11 cellular contexts compared by ENCODE assay signal in the genomic region with DNA sequence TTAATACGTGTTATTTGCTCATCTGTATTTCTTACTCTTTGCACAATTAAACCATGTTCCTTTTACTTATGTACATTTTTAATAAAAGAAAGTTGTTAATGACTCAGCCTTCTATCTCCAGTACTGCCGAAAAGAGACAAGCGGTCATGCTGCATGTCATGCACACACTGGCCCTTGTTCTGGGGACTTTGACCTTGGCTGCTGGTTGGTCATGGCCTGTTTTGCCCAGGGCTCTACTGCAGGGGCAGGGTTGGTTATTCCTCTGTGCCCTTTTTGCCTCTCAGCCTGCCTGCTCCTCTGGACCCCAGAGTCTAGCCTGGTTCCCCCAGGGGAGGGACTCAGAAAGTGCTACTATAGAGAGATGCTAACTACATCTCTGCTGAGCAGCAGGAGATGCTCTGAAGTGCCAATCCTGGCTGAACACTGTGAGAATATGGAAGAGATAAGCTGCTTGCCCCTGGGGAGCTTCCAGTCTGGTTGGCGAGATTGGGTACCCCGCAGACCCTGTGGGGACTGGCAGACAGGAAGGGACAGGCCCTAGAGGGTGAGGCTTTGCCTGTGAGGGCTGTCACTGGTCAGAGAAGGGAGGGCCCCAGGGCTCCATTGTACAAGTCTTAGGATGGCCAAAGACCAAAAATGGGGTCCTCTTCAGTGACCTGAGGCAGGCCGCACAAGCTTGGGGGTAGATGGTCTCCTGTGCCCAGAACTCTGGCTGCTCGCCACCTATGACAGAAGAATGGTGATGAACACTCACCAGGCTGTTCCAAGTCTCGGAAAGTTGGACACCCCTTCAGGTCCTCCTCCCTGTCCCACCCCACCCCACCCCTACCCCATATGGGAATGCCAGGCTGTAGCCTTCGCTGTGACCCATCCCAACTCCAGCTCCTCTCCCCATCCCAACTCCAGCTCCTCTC. TPM values are rescaled to one million over a fixed set of nuclear protein-coding genes. Genes with fewer than 3 reads are reported as not detected.
A peak's percentile ranks its signal among the peaks of the same experiment; 100 is the strongest.
DNase-seq lines count a peak whose midpoint lies in the region; ATAC-seq lines count a peak whose summit lies in the region.
"Had no signal": no experiment of that assay in that cellular context is flagged by ENCODE, and none has a peak within 500 bp of the region (broad histone marks: within the 10 kb centered on the region; RNA-seq: fewer than 3 reads in every experiment).

No MANE protein-coding gene starts in this region.

- H3K4me3 ChIP-seq in GM23248: no peak overlapping the region

- H3K27me3 ChIP-seq in GM23248 (replicated peaks; ENCODE audit: insufficient read depth): no peaks in the 10 kb centered on the region

- in situ Hi-C loops in GM23248 (cut with MboI): no loop called here

- ATAC-seq in activated naive CD4-positive, alpha-beta T cell treated with anti-CD3 and anti-CD28 coated beads, Interleukin-2, amount 50 U/mL, for 72 hours: no peak
- peak; percentile 62 for ATAC-seq in left colon
- ATAC-seq in stimulated activated effector memory CD8-positive, alpha-beta T cell treated with anti-CD3 and anti-CD28 coated beads, Interleukin-12 subunit alpha, Interleukin-12 subunit beta, amount 100 ng/mL, for 72 hours: no peak

- H3K9me3 ChIP-seq in GM23248 (ENCODE audit: low read depth): no peaks in the 10 kb centered on the region

- intact Hi-C loops in left colon (cut with DNase I, micrococcal nuclease): no loop called here

- H3F3A ChIP-seq in GM23248 (ENCODE audit: insufficient read depth): 0 out of 2 replicates have a peak, but pooled peaks cover 5% of the 10 kb centered on the region

- no peaks in the 10 kb centered on the region for H4K20me1 ChIP-seq in GM23248 (ENCODE audit: insufficient read depth)

- H3K9ac ChIP-seq in GM23248: no peak overlapping the region

- H3K27ac Mint-ChIP-seq in activated naive CD4-positive, alpha-beta T cell treated with anti-CD3 and anti-CD28 coated beads, Interleukin-2, amount 50 U/mL, for 72 hours: peak overlapping the region; percentile 29 to 88
- peak overlapping the region; percentile 92 for H3K27ac Mint-ChIP-seq in stimulated activated effector memory CD8-positive, alpha-beta T cell treated with anti-CD3 and anti-CD28 coated beads, Interleukin-12 subunit alpha, Interleukin-12 subunit beta, amount 100 ng/mL, for 72 hours

- peaks cover 94% of the 10 kb centered on the region for H3K4me1 Mint-ChIP-seq in stimulated activated effector memory CD8-positive, alpha-beta T cell treated with anti-CD3 and anti-CD28 coated beads, Interleukin-12 subunit alpha, Interleukin-12 subunit beta, amount 100 ng/mL, for 72 hours

- H3K36me3 ChIP-seq in GM23248 (ENCODE audit: low read depth): no peaks in the 10 kb centered on the region

- H3K36me3 Mint-ChIP-seq in activated naive CD4-positive, alpha-beta T cell treated with anti-CD3 and anti-CD28 coated beads, Interleukin-2, amount 50 U/mL, for 72 hours: no peaks in the 10 kb centered on the region
- H3K36me3 Mint-ChIP-seq in stimulated activated effector memory CD8-positive, alpha-beta T cell treated with anti-CD3 and anti-CD28 coated beads, Interleukin-12 subunit alpha, Interleukin-12 subunit beta, amount 100 ng/mL, for 72 hours: peaks cover 85% of the 10 kb centered on the region

- H2AFZ ChIP-seq in GM23248: no peak overlapping the region

- no peaks in the 10 kb centered on the region for H3K9me2 ChIP-seq in GM23248 (ENCODE audit: insufficient read depth)

- WGBS in GM23248 (ENCODE audit: low coverage in 1 of 2, low lambda C conversion rate in 2 of 2, missing lambda C conversion rate in 2 of 2), 2 experiments: 90 to 91% methylated on average over 6 to 9 of the region's 9 CpGs

- H3K27ac ChIP-seq in GM23248: no peak overlapping the region

- H3K4me1 ChIP-seq in GM23248 (ENCODE audit: insufficient read depth): no peaks in the 10 kb centered on the region

- no peaks in the 10 kb centered on the region for H3K79me2 ChIP-seq in GM23248 (ENCODE audit: insufficient read depth)

- DNase-seq in activated CD4-positive, alpha-beta T cell treated with anti-CD3 and anti-CD28 coated beads for 1 hour: peak; percentile 35
- DNase-seq in activated CD4-positive, alpha-beta T cell treated with anti-CD3 and anti-CD28 coated beads, Interleukin-2, amount 50 U/mL, for 1 hour: no peak
- DNase-seq in activated naive CD4-positive, alpha-beta T cell treated with anti-CD3 and anti-CD28 coated beads, Interleukin-2, amount 50 U/mL, for 72 hours (ENCODE audit: low spot score in 2 of 2): no peak
- DNase-seq in left colon (peak in 1 of 2 donors; percentile 78), NCI-H526 (lab: John Stamatoyannopoulos, UW) (no peak), GM23248 (no peak)
- no peak for DNase-seq in stimulated activated effector memory CD8-positive, alpha-beta T cell treated with anti-CD3 and anti-CD28 coated beads, Interleukin-12 subunit alpha, Interleukin-12 subunit beta, amount 100 ng/mL, for 72 hours (ENCODE audit: low spot score in 2 of 2)
- DNase-seq in stimulated activated CD4-positive, alpha-beta T cell treated with anti-CD3 and anti-CD28 coated beads, Interleukin-2, amount 100 ng/mL, for 48 hours: no peak
- DNase-seq: NCI-H1694 treated with DMSO at 0.1 percent for 48 hours, occipital lobe, T-helper 9 cell had no signal

- H3K9me3 Mint-ChIP-seq in activated naive CD4-positive, alpha-beta T cell treated with anti-CD3 and anti-CD28 coated beads, Interleukin-2, amount 50 U/mL, for 72 hours: no peaks in the 10 kb centered on the region
- H3K9me3 Mint-ChIP-seq in stimulated activated effector memory CD8-positive, alpha-beta T cell treated with anti-CD3 and anti-CD28 coated beads, Interleukin-12 subunit alpha, Interleukin-12 subunit beta, amount 100 ng/mL, for 72 hours: no peaks in the 10 kb centered on the region

- H3K4me2 ChIP-seq in GM23248 (ENCODE audit: unreplicated experiment): no peak overlapping the region

- H3K4me3 Mint-ChIP-seq in stimulated activated effector memory CD8-positive, alpha-beta T cell treated with anti-CD3 and anti-CD28 coated beads, Interleukin-12 subunit alpha, Interleukin-12 subunit beta, amount 100 ng/mL, for 72 hours: no peak overlapping the region

RNA-seq across cellular contexts. Expression of a gene that starts 14.4 kb away (rescaled TPM):
- total RNA-seq in activated naive CD4-positive, alpha-beta T cell treated with anti-CD3 and anti-CD28 coated beads, Interleukin-2, amount 50 U/mL, for 72 hours: 100 to 1,000 TPM; 107 to 156 TPM
- total RNA-seq in left colon: 100 to 1,000 TPM in 1 of 2 donors, 10 to 100 TPM in 1; 97.7 to 126 TPM
- 6.2 and 10.4 TPM in 2 replicates for total RNA-seq in GM23248 (2014; rRNA removed; shearing (Covaris generic))
- 21.7 and 22.2 TPM in 2 replicates for polyA plus RNA-seq in GM23248 (2016; fragmentation: Nextera tagmentation; extraction: Ambion mirVana)
